In the genomic region with DNA sequence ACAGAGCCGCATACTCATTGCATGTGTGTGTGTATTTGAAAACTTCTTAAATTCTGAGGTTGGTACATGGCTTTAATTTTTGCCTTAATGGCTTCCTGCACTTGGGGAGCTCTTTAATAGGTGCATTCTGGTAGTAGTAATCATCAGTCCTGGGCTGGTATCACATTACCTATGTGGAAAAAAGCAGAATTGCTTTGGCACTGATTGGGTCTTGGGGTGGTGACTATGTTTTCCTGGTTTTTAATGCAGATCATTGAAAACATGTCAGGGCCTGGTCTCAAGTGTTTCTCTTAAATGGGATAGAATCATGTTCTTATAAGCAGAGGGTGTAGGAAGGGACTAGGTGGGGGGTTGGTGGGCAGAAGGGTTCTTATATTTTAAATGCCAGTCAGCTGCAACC, we compare ENCODE assay signal across 18 cellular contexts.
DNase-seq lines count a peak whose midpoint lies in the region; ATAC-seq and TF ChIP-seq lines count a peak whose summit lies in the region.
"Had no signal": no experiment of that assay in that cellular context is flagged by ENCODE, and none has a peak within 500 bp of the region (broad histone marks: within the 10 kb centered on the region; RNA-seq: fewer than 3 reads in every experiment).

No MANE protein-coding gene starts in this region.

- 96% methylated on average over 1 of the region's 1 CpG for WGBS in prostate gland

- POLR2A ChIA-PET in HEK293T (lab: Yijun Ruan, JAX) = no interaction called here

- H3K27ac ChIP-seq in foreskin keratinocyte = no peak overlapping the region
- H3K27ac ChIP-seq in prostate gland = no peak overlapping the region
- H3K27ac ChIP-seq: A549, SK-N-MC had no signal

- H3K4me1 ChIP-seq in foreskin keratinocyte = peaks cover 6% of the 10 kb centered on the region
- H3K4me1 ChIP-seq in prostate gland (replicated peaks) = no peaks in the 10 kb centered on the region

- intact Hi-C loops in prostate gland (cut with DNase I) = no loop called here

- no peaks in the 10 kb centered on the region for H3K36me3 ChIP-seq in prostate gland

- H3K27me3 ChIP-seq in foreskin keratinocyte (no peaks in the 10 kb centered on the region), prostate gland (replicated peaks; ENCODE audit: insufficient read depth) (no peaks in the 10 kb centered on the region)

- CTCF ChIA-PET in HEK293T (lab: Yijun Ruan, JAX) = no interaction called here

- TF ChIP-seq CTCF in foreskin keratinocyte (conservative IDR thresholded peaks at IDR 0.05) (no peak), prostate gland (IDR thresholded peaks at IDR 0.05) (no peak)

- peak; percentile 82 for ATAC-seq in foreskin keratinocyte
- ATAC-seq: A549, Right ventricle myocardium inferior had no signal

- no peaks in the 10 kb centered on the region for H3K9me3 ChIP-seq in prostate gland
- H3K9me3 ChIP-seq: A549 had no signal

- TF ChIP-seq POLR2A in prostate gland (IDR thresholded peaks at IDR 0.05) = no peak

- no peak overlapping the region for H3K4me3 ChIP-seq in prostate gland
- H3K4me3 ChIP-seq: A549, SK-N-MC had no signal

- DNase-seq in NCI-H2029 treated with DMSO at 0.1 percent for 48 hours (lab: John Stamatoyannopoulos, UW) = peak; percentile 12
- no peak for DNase-seq in NCI-H2029 (lab: John Stamatoyannopoulos, UW)
- peak; percentile 42 for DNase-seq in NCI-H1694 (lab: John Stamatoyannopoulos, UW)
- peak; percentile 80 for DNase-seq in NCI-H2171 treated with DMSO at 0.1 percent for 48 hours (lab: John Stamatoyannopoulos, UW)
- DNase-seq in foreskin keratinocyte = peak; percentile 59 to 69
- DNase-seq in prostate gland (ENCODE audit: low spot score) = no peak
- DNase-seq in HEK293T (ENCODE audit: extremely low spot score) = no peak
- no peak for DNase-seq in RPMI8226
- DNase-seq: COR-L47, DND-41, GDM1, HCEC 1CT, IMR-90, Kasumi-1, NCI-H526 treated with DMSO at 0.1 percent for 48 hours had no signal

TF ChIP-seq in HEK293T, 16 proteins besides CTCF, POLR2A, EP300 and RAD21:
- TF ChIP-seq TARDBP (IDR thresholded peaks at IDR 0.05) (no peak), ZNF384 (IDR thresholded peaks at IDR 0.05) (no peak), ELF4 (IDR thresholded peaks at IDR 0.05) (no peak)

Comparison
In these comparisons a context has a peak if more than half of its experiments do, and no peak if none do; other contexts are left out.
1. DNase-seq: peak in NCI-H2029 treated with DMSO at 0.1 percent for 48 hours (single experiment), NCI-H1694 (single experiment), NCI-H2171 treated with DMSO at 0.1 percent for 48 hours (single experiment) and foreskin keratinocyte (2 of 2); none in NCI-H2029 (single experiment), prostate gland (single experiment), HEK293T (single experiment) and RPMI8226 (single experiment).